ENCODE assay signal across 1 cellular context in the genomic region with DNA sequence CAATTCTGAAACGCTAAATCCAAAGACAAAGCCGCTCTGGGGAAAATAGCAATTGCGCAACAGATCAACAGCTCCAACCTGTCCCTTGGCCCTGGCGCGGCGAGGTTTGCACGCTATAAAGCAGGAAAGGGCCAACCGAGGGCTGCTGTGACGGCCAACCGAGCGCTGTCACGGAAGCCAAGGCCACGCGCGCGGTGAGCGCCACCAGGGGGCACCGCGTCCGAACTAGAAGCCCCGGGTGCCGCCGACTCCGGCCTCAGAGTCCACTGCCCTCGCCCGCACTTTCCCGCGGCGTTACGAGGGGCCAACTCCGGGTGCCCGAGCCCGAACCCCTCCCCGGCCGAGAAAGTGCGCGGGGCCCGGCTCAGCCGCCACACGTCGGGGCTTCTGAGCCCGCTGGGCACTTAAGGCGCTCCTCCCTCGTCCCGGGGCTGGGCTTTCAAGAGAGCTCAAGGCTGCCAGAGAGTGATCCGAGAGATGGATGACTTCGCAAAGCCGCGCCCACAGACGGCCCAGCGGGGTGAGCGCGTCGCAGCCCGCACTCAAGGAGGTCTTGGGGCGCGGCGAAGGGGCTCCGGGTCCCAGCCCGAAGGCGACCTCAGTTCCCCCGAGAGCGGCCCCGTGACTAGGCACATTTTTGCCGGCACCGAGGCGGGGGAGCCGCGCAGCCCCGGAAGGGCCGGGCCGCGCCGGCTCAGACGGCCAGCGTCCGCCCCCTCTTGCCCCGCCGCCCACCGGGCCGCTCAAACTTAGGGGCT.
A peak's percentile ranks its signal among the peaks of the same experiment; 100 is the strongest.
TF ChIP-seq lines count a peak whose summit lies in the region.

No MANE protein-coding gene starts in this region.

TF ChIP-seq in WTC11, 78 proteins besides CTCF, POLR2A, EP300 and RAD21 (continued from another document and continues in another):
- no peak for TF ChIP-seq HMGA2 (CRISPR knock-in tag; IDR thresholded peaks at IDR 0.05)
- TF ChIP-seq, protein P1, sequence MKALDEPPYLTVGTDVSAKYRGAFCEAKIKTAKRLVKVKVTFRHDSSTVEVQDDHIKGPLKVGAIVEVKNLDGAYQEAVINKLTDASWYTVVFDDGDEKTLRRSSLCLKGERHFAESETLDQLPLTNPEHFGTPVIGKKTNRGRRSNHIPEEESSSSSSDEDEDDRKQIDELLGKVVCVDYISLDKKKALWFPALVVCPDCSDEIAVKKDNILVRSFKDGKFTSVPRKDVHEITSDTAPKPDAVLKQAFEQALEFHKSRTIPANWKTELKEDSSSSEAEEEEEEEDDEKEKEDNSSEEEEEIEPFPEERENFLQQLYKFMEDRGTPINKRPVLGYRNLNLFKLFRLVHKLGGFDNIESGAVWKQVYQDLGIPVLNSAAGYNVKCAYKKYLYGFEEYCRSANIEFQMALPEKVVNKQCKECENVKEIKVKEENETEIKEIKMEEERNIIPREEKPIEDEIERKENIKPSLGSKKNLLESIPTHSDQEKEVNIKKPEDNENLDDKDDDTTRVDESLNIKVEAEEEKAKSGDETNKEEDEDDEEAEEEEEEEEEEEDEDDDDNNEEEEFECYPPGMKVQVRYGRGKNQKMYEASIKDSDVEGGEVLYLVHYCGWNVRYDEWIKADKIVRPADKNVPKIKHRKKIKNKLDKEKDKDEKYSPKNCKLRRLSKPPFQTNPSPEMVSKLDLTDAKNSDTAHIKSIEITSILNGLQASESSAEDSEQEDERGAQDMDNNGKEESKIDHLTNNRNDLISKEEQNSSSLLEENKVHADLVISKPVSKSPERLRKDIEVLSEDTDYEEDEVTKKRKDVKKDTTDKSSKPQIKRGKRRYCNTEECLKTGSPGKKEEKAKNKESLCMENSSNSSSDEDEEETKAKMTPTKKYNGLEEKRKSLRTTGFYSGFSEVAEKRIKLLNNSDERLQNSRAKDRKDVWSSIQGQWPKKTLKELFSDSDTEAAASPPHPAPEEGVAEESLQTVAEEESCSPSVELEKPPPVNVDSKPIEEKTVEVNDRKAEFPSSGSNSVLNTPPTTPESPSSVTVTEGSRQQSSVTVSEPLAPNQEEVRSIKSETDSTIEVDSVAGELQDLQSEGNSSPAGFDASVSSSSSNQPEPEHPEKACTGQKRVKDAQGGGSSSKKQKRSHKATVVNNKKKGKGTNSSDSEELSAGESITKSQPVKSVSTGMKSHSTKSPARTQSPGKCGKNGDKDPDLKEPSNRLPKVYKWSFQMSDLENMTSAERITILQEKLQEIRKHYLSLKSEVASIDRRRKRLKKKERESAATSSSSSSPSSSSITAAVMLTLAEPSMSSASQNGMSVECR (CRISPR knock-in tag; IDR thresholded peaks at IDR 0.05; ENCODE audit: borderline replicate concordance): peak; percentile 91; the same call in 1 of the 2 replicates
- TF ChIP-seq ELF4 (CRISPR knock-in tag; IDR thresholded peaks at IDR 0.05; ENCODE audit: low read depth): no peak
- TF ChIP-seq ZNF138 (CRISPR knock-in tag; conservative IDR thresholded peaks at IDR 0.05): no peak
- 0 out of 2 replicates have a peak, but pooled peaks have one; percentile 57 for TF ChIP-seq KAT7 (CRISPR knock-in tag; IDR thresholded peaks at IDR 0.05; ENCODE audit: borderline replicate concordance)
- TF ChIP-seq, protein P2, sequence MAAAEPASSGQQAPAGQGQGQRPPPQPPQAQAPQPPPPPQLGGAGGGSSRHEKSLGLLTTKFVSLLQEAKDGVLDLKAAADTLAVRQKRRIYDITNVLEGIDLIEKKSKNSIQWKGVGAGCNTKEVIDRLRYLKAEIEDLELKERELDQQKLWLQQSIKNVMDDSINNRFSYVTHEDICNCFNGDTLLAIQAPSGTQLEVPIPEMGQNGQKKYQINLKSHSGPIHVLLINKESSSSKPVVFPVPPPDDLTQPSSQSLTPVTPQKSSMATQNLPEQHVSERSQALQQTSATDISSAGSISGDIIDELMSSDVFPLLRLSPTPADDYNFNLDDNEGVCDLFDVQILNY (CRISPR knock-in tag; IDR thresholded peaks at IDR 0.05): peak; percentile 66; the same call in 1 of the 2 replicates
- TF ChIP-seq, protein P3, sequence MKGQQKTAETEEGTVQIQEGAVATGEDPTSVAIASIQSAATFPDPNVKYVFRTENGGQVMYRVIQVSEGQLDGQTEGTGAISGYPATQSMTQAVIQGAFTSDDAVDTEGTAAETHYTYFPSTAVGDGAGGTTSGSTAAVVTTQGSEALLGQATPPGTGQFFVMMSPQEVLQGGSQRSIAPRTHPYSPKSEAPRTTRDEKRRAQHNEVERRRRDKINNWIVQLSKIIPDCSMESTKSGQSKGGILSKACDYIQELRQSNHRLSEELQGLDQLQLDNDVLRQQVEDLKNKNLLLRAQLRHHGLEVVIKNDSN (CRISPR knock-in tag; IDR thresholded peaks at IDR 0.05): peak; percentile 49; the same call in 1 of the 2 replicates
- TF ChIP-seq NFE2L1 (CRISPR knock-in tag; IDR thresholded peaks at IDR 0.05): no peak
- no peak for TF ChIP-seq NR2C2 (CRISPR knock-in tag; IDR thresholded peaks at IDR 0.05)
- TF ChIP-seq, protein P4, sequence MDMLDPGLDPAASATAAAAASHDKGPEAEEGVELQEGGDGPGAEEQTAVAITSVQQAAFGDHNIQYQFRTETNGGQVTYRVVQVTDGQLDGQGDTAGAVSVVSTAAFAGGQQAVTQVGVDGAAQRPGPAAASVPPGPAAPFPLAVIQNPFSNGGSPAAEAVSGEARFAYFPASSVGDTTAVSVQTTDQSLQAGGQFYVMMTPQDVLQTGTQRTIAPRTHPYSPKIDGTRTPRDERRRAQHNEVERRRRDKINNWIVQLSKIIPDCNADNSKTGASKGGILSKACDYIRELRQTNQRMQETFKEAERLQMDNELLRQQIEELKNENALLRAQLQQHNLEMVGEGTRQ (CRISPR knock-in tag; IDR thresholded peaks at IDR 0.05): no peak; the same call in 1 of the 2 replicates
- no peak for TF ChIP-seq CREM (CRISPR knock-in tag; IDR thresholded peaks at IDR 0.05)
- no peak for TF ChIP-seq ZBTB21 (CRISPR knock-in tag; IDR thresholded peaks at IDR 0.05; ENCODE audit: borderline replicate concordance)
- peak; percentile 39; the same call in 1 of the 2 replicates for TF ChIP-seq JUN (CRISPR knock-in tag; IDR thresholded peaks at IDR 0.05)
- no peak for TF ChIP-seq GTF2I (CRISPR knock-in tag; conservative IDR thresholded peaks at IDR 0.05)
- TF ChIP-seq ZNF671 (CRISPR knock-in tag; IDR thresholded peaks at IDR 0.05): no peak
- TF ChIP-seq, protein P5, sequence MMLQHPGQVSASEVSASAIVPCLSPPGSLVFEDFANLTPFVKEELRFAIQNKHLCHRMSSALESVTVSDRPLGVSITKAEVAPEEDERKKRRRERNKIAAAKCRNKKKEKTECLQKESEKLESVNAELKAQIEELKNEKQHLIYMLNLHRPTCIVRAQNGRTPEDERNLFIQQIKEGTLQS (CRISPR knock-in tag; conservative IDR thresholded peaks at IDR 0.05): no peak
- TF ChIP-seq, protein P6, sequence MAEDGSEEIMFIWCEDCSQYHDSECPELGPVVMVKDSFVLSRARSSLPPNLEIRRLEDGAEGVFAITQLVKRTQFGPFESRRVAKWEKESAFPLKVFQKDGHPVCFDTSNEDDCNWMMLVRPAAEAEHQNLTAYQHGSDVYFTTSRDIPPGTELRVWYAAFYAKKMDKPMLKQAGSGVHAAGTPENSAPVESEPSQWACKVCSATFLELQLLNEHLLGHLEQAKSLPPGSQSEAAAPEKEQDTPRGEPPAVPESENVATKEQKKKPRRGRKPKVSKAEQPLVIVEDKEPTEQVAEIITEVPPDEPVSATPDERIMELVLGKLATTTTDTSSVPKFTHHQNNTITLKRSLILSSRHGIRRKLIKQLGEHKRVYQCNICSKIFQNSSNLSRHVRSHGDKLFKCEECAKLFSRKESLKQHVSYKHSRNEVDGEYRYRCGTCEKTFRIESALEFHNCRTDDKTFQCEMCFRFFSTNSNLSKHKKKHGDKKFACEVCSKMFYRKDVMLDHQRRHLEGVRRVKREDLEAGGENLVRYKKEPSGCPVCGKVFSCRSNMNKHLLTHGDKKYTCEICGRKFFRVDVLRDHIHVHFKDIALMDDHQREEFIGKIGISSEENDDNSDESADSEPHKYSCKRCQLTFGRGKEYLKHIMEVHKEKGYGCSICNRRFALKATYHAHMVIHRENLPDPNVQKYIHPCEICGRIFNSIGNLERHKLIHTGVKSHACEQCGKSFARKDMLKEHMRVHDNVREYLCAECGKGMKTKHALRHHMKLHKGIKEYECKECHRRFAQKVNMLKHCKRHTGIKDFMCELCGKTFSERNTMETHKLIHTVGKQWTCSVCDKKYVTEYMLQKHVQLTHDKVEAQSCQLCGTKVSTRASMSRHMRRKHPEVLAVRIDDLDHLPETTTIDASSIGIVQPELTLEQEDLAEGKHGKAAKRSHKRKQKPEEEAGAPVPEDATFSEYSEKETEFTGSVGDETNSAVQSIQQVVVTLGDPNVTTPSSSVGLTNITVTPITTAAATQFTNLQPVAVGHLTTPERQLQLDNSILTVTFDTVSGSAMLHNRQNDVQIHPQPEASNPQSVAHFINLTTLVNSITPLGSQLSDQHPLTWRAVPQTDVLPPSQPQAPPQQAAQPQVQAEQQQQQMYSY (CRISPR knock-in tag; IDR thresholded peaks at IDR 0.05): no peak
- peak; percentile 19; the same call in 1 of the 2 replicates for TF ChIP-seq FOXK1 (CRISPR knock-in tag; IDR thresholded peaks at IDR 0.05)
- TF ChIP-seq RORB (CRISPR knock-in tag; IDR thresholded peaks at IDR 0.05): no peak
- TF ChIP-seq, protein P7, sequence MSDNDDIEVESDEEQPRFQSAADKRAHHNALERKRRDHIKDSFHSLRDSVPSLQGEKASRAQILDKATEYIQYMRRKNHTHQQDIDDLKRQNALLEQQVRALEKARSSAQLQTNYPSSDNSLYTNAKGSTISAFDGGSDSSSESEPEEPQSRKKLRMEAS (CRISPR knock-in tag; IDR thresholded peaks at IDR 0.05): peak; percentile 77
- TF ChIP-seq ZNF219 (CRISPR knock-in tag; IDR thresholded peaks at IDR 0.05; ENCODE audit: borderline replicate concordance): 0 out of 2 replicates have a peak, but pooled peaks have one; percentile 64
- TF ChIP-seq, protein P8, sequence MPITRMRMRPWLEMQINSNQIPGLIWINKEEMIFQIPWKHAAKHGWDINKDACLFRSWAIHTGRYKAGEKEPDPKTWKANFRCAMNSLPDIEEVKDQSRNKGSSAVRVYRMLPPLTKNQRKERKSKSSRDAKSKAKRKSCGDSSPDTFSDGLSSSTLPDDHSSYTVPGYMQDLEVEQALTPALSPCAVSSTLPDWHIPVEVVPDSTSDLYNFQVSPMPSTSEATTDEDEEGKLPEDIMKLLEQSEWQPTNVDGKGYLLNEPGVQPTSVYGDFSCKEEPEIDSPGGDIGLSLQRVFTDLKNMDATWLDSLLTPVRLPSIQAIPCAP (CRISPR knock-in tag; IDR thresholded peaks at IDR 0.05): no peak
- TF ChIP-seq TEAD1 (CRISPR knock-in tag; IDR thresholded peaks at IDR 0.05): peak; percentile 73; the same call in 1 of the 2 replicates
- TF ChIP-seq, protein P9, sequence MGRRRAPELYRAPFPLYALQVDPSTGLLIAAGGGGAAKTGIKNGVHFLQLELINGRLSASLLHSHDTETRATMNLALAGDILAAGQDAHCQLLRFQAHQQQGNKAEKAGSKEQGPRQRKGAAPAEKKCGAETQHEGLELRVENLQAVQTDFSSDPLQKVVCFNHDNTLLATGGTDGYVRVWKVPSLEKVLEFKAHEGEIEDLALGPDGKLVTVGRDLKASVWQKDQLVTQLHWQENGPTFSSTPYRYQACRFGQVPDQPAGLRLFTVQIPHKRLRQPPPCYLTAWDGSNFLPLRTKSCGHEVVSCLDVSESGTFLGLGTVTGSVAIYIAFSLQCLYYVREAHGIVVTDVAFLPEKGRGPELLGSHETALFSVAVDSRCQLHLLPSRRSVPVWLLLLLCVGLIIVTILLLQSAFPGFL (CRISPR knock-in tag; IDR thresholded peaks at IDR 0.05; ENCODE audit: borderline replicate concordance): no peak
- TF ChIP-seq, protein P10, sequence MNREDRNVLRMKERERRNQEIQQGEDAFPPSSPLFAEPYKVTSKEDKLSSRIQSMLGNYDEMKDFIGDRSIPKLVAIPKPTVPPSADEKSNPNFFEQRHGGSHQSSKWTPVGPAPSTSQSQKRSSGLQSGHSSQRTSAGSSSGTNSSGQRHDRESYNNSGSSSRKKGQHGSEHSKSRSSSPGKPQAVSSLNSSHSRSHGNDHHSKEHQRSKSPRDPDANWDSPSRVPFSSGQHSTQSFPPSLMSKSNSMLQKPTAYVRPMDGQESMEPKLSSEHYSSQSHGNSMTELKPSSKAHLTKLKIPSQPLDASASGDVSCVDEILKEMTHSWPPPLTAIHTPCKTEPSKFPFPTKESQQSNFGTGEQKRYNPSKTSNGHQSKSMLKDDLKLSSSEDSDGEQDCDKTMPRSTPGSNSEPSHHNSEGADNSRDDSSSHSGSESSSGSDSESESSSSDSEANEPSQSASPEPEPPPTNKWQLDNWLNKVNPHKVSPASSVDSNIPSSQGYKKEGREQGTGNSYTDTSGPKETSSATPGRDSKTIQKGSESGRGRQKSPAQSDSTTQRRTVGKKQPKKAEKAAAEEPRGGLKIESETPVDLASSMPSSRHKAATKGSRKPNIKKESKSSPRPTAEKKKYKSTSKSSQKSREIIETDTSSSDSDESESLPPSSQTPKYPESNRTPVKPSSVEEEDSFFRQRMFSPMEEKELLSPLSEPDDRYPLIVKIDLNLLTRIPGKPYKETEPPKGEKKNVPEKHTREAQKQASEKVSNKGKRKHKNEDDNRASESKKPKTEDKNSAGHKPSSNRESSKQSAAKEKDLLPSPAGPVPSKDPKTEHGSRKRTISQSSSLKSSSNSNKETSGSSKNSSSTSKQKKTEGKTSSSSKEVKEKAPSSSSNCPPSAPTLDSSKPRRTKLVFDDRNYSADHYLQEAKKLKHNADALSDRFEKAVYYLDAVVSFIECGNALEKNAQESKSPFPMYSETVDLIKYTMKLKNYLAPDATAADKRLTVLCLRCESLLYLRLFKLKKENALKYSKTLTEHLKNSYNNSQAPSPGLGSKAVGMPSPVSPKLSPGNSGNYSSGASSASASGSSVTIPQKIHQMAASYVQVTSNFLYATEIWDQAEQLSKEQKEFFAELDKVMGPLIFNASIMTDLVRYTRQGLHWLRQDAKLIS (CRISPR knock-in tag; IDR thresholded peaks at IDR 0.05; ENCODE audit: borderline replicate concordance): no peak
- TF ChIP-seq, protein P11, sequence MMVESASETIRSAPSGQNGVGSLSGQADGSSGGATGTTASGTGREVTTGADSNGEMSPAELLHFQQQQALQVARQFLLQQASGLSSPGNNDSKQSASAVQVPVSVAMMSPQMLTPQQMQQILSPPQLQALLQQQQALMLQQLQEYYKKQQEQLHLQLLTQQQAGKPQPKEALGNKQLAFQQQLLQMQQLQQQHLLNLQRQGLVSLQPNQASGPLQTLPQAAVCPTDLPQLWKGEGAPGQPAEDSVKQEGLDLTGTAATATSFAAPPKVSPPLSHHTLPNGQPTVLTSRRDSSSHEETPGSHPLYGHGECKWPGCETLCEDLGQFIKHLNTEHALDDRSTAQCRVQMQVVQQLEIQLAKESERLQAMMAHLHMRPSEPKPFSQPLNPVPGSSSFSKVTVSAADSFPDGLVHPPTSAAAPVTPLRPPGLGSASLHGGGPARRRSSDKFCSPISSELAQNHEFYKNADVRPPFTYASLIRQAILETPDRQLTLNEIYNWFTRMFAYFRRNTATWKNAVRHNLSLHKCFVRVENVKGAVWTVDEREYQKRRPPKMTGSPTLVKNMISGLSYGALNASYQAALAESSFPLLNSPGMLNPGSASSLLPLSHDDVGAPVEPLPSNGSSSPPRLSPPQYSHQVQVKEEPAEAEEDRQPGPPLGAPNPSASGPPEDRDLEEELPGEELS (CRISPR knock-in tag; IDR thresholded peaks at IDR 0.05): peak; percentile 71; the same call in 1 of the 2 replicates
- no peak for TF ChIP-seq CREB1 (CRISPR knock-in tag; IDR thresholded peaks at IDR 0.05)
- peak; percentile 91 for TF ChIP-seq GABPB1 (CRISPR knock-in tag; IDR thresholded peaks at IDR 0.05)
- no peak for TF ChIP-seq RELA (CRISPR knock-in tag; IDR thresholded peaks at IDR 0.05; ENCODE audit: borderline replicate concordance)
- TF ChIP-seq, protein P12, sequence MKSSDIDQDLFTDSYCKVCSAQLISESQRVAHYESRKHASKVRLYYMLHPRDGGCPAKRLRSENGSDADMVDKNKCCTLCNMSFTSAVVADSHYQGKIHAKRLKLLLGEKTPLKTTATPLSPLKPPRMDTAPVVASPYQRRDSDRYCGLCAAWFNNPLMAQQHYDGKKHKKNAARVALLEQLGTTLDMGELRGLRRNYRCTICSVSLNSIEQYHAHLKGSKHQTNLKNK (CRISPR knock-in tag; IDR thresholded peaks at IDR 0.05): no peak
- no peak for TF ChIP-seq TCF7 (CRISPR knock-in tag; IDR thresholded peaks at IDR 0.05; ENCODE audit: low read depth)
- no peak for TF ChIP-seq NFYB (CRISPR knock-in tag; conservative IDR thresholded peaks at IDR 0.05; ENCODE audit: low read depth)
- no peak for TF ChIP-seq ZNF121 (CRISPR knock-in tag; IDR thresholded peaks at IDR 0.05)
